Comparison of ENCODE assay signal across 9 cellular contexts in the genomic region with DNA sequence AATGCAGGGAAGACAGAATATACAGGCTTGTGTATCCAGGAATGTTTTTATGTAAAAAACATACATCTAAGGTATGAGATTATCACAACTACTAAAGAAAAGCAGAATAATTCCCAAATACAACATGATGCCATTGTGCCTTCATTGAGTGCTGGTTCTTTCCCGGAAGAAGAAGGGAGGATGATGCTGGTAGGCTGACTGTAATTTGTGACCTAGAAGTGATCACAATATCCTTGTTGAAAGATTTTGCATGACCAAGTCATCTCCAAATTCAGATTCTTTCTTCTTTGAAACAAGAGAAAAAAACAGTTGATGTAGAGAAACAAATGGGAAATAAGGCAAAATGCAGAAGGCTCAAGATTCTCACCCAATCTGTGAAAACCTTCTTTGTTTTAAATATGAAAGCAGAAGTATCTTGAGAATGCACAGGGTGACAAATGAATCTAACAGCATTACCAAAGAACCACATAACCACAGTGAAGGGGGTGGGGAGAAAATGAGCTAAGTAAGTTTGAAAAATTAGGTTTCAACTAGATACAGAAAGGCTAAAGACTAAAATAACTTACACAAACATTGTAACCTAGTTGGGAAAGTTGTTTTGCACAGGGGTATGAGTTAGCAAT. TPM values are rescaled to one million over a fixed set of nuclear protein-coding genes. Genes with fewer than 3 reads are reported as not detected.
DNase-seq lines count a peak whose midpoint lies in the region; ATAC-seq and TF ChIP-seq lines count a peak whose summit lies in the region.
"Had no signal": no experiment of that assay in that cellular context is flagged by ENCODE, and none has a peak within 500 bp of the region (broad histone marks: within the 10 kb centered on the region; RNA-seq: fewer than 3 reads in every experiment).

No MANE protein-coding gene starts in this region.

- no peak overlapping the region for H3K4me3 ChIP-seq in uterus
- no peak overlapping the region for H3K4me3 ChIP-seq in osteoblast (ENCODE audit: insufficient read depth, low read length)

- TF ChIP-seq POLR2A in uterus (IDR thresholded peaks at IDR 0.05), result no peak

- H4K20me1 ChIP-seq in osteoblast (ENCODE audit: insufficient read depth, low read length), result no peaks in the 10 kb centered on the region

- H3K9me3 ChIP-seq in uterus (no peaks in the 10 kb centered on the region), osteoblast (ENCODE audit: low read depth, low read length) (no peaks in the 10 kb centered on the region)

- H3K36me3 ChIP-seq in uterus (no peaks in the 10 kb centered on the region), osteoblast (ENCODE audit: insufficient read depth, low read length) (no peaks in the 10 kb centered on the region)

- intact Hi-C loops in posterior cingulate gyrus (cut with DNase I) (no loop called here), uterus (cut with DNase I; ENCODE audit: low total_unique reads) (no loop called here)

- H3K4me2 ChIP-seq in osteoblast (ENCODE audit: insufficient read depth, low read length), result no peak overlapping the region

- no peaks in the 10 kb centered on the region for H3K4me1 ChIP-seq in uterus
- no peaks in the 10 kb centered on the region for H3K4me1 ChIP-seq in osteoblast (ENCODE audit: insufficient read depth, low read length)

- H3K79me2 ChIP-seq in osteoblast (ENCODE audit: insufficient read depth, low read length), result no peaks in the 10 kb centered on the region

- DNase-seq in GM03348 (ENCODE audit: low spot score) (peak; percentile 17), amniotic epithelial cell (ENCODE audit: low read depth) (peak; percentile 72), posterior cingulate gyrus (no peak), uterus (no peak), HPDE6-E6E7 (ENCODE audit: extremely low spot score) (no peak), osteoblast (ENCODE audit: insufficient read length, low spot score, missing footprints) (no peak)

- no peak overlapping the region for H3K27ac ChIP-seq in uterus
- no peak overlapping the region for H3K27ac ChIP-seq in osteoblast (ENCODE audit: low read depth, low read length)

- H3K27me3 ChIP-seq in uterus (no peaks in the 10 kb centered on the region), osteoblast (ENCODE audit: insufficient read depth, low read length) (no peaks in the 10 kb centered on the region)

- H2AFZ ChIP-seq in osteoblast (ENCODE audit: low read length), result no peak overlapping the region

- no peak for TF ChIP-seq CTCF in uterus (IDR thresholded peaks at IDR 0.05)
- TF ChIP-seq CTCF in osteoblast (IDR thresholded peaks at IDR 0.05; ENCODE audit: extremely low read depth, low read depth, low read length), result no peak

- ATAC-seq in GM21367 (IDR thresholded peaks at IDR 0.05; ENCODE audit: unreplicated experiment), result peak; percentile 87
- peak; percentile 76 for ATAC-seq in HG03469 (IDR thresholded peaks at IDR 0.05; ENCODE audit: unreplicated experiment)

RNA-seq across cellular contexts. Expression of a gene that starts 20.4 kb away (rescaled TPM):
- total RNA-seq in uterus (10 to 100 TPM in 2 of 4 donors, 1 to 10 TPM in 2; 5.9 to 45.8 (median 16.9) TPM), osteoblast (10.1 and 15.0 TPM in 2 replicates)

RNA-seq across cellular contexts. Expression of a gene that starts 20.5 kb away (rescaled TPM):
- total RNA-seq in uterus (10 to 100 TPM; 21.3 to 55.6 (median 26.6) TPM), osteoblast (13.0 and 14.1 TPM in 2 replicates)

RNA-seq across cellular contexts. Expression of a gene that starts 39.0 kb away (rescaled TPM):
- not detected for total RNA-seq in uterus
- total RNA-seq in osteoblast, result not detected in 2 replicates
- total RNA-seq: urinary bladder had no signal

Comparison
In these comparisons a context has a peak if more than half of its experiments do, and no peak if none do; other contexts are left out.
1. DNase-seq: peak in GM03348 (single experiment) and amniotic epithelial cell (single experiment); none in posterior cingulate gyrus (0 of 10), uterus (0 of 2), HPDE6-E6E7 (single experiment) and osteoblast (single experiment).